Comparison of ENCODE assay signal across 1 cellular context in genomic region chr9:113056191-113057106, GRCh38.
TF ChIP-seq lines count a peak whose summit lies in the region.

ZFP37 (minus strand) TSS chr9:113056724; CDS start chr9:113056688, 36 bp downstream.

TF ChIP-seq in K562, 482 proteins besides CTCF, POLR2A, EP300 and RAD21 (continued from another document and continues in another):
- TF ChIP-seq E2F1 (CRISPR knock-in tag; IDR thresholded peaks at IDR 0.05) (no peak), ZNF121 (CRISPR knock-in tag; conservative IDR thresholded peaks at IDR 0.05) (no peak), SLC30A9 (CRISPR knock-in tag; IDR thresholded peaks at IDR 0.05) (no peak), WHSC1 (IDR thresholded peaks at IDR 0.05; ENCODE audit: low read length) (no peak), ZNF282 (CRISPR knock-in tag; IDR thresholded peaks at IDR 0.05) (no peak), NEUROD1 (IDR thresholded peaks at IDR 0.05; ENCODE audit: borderline replicate concordance, low read depth, low read length, partially characterized antibody) (no peak), ZNF707 (CRISPR knock-in tag; conservative IDR thresholded peaks at IDR 0.05) (no peak), RCOR1 (IDR thresholded peaks at IDR 0.05; ENCODE audit: borderline replicate concordance in 1 of 2, low read depth in 2 of 2, low read length in 2 of 2) (peak in 1 of 2 experiments; percentile 56; a peak in 1 of 4 replicates), CC2D1A (IDR thresholded peaks at IDR 0.05) (no peak), ZNF165 (CRISPR knock-in tag; IDR thresholded peaks at IDR 0.05; ENCODE audit: borderline replicate concordance) (no peak), PBX2 (CRISPR knock-in tag; IDR thresholded peaks at IDR 0.05; ENCODE audit: low read depth) (no peak), PBX2 (tag; conservative IDR thresholded peaks at IDR 0.05; ENCODE audit: low read depth) (no peak), SP1 (CRISPR knock-in tag; IDR thresholded peaks at IDR 0.05) (no peak), TAF15 (IDR thresholded peaks at IDR 0.05; ENCODE audit: low read depth, low read length) (no peak), ZNF384 (IDR thresholded peaks at IDR 0.05; ENCODE audit: low read depth, low read length) (no peak), ELF1 (tag; IDR thresholded peaks at IDR 0.05) (peak; percentile 66; the same call in 1 of the 2 replicates), ATF7 (IDR thresholded peaks at IDR 0.05) (peak; percentile 43; the same call in 1 of the 2 replicates), KDM1A (IDR thresholded peaks at IDR 0.05) (no peak), ZNF175 (CRISPR knock-in tag; IDR thresholded peaks at IDR 0.05; ENCODE audit: low read depth) (peak; percentile 78; the same call in 1 of the 2 replicates), MBD1 (CRISPR knock-in tag; IDR thresholded peaks at IDR 0.05) (no peak; the same call in 1 of the 2 replicates), SRF (CRISPR knock-in tag; IDR thresholded peaks at IDR 0.05) (no peak), C11orf30 (IDR thresholded peaks at IDR 0.05; ENCODE audit: low read depth) (no peak), NFIX (CRISPR knock-in tag; IDR thresholded peaks at IDR 0.05; ENCODE audit: low read depth) (no peak), PHF8 (IDR thresholded peaks at IDR 0.05; ENCODE audit: borderline replicate concordance, low read length) (peak; percentile 51; the same call in 1 of the 2 replicates), ZBTB43 (CRISPR knock-in tag; IDR thresholded peaks at IDR 0.05) (no peak), TRIM25 (IDR thresholded peaks at IDR 0.05; ENCODE audit: borderline replicate concordance) (no peak), ZNF354B (CRISPR knock-in tag; IDR thresholded peaks at IDR 0.05) (no peak), RBBP5 (IDR thresholded peaks at IDR 0.05; ENCODE audit: borderline replicate concordance, insufficient read depth, low read length, poor library complexity, severe bottlenecking) (no peak), ZFPM2 (CRISPR knock-in tag; IDR thresholded peaks at IDR 0.05) (no peak), HSF4 (CRISPR knock-in tag; IDR thresholded peaks at IDR 0.05; ENCODE audit: borderline replicate concordance) (no peak), NR1H2 (CRISPR knock-in tag; IDR thresholded peaks at IDR 0.05) (no peak), CCAR2 (IDR thresholded peaks at IDR 0.05; ENCODE audit: low read depth, low read length) (no peak), CBX8 (IDR thresholded peaks at IDR 0.05; ENCODE audit: borderline replicate concordance, extremely low read depth, low read depth, low read length, poor library complexity, severe bottlenecking) (no peak), HDAC3 (IDR thresholded peaks at IDR 0.05; ENCODE audit: borderline replicate concordance, partially characterized antibody) (no peak), UBTF (IDR thresholded peaks at IDR 0.05; ENCODE audit: borderline replicate concordance in 1 of 2, low read depth in 2 of 2, low read length in 2 of 2) (no peak), TEAD4 (IDR thresholded peaks at IDR 0.05; ENCODE audit: low read length) (no peak), TEAD4 (CRISPR knock-in tag; IDR thresholded peaks at IDR 0.05; ENCODE audit: borderline replicate concordance) (no peak), MECOM (CRISPR knock-in tag; IDR thresholded peaks at IDR 0.05) (no peak), CBX2 (IDR thresholded peaks at IDR 0.05; ENCODE audit: insufficient read depth, low read length, poor library complexity, severe bottlenecking) (no peak), KDM2B (CRISPR knock-in tag; IDR thresholded peaks at IDR 0.05) (no peak), HEY1 (CRISPR knock-in tag; IDR thresholded peaks at IDR 0.05; ENCODE audit: borderline replicate concordance) (no peak), VEZF1 (CRISPR knock-in tag; IDR thresholded peaks at IDR 0.05) (no peak; the same call in 1 of the 2 replicates), HMG20B (CRISPR knock-in tag; IDR thresholded peaks at IDR 0.05) (no peak), PHB2 (IDR thresholded peaks at IDR 0.05; ENCODE audit: low read depth) (0 out of 2 replicates have a peak, but pooled peaks have one; percentile 30), MEF2D (tag; conservative IDR thresholded peaks at IDR 0.05; ENCODE audit: low read depth) (no peak)
- TF ChIP-seq, protein P1, sequence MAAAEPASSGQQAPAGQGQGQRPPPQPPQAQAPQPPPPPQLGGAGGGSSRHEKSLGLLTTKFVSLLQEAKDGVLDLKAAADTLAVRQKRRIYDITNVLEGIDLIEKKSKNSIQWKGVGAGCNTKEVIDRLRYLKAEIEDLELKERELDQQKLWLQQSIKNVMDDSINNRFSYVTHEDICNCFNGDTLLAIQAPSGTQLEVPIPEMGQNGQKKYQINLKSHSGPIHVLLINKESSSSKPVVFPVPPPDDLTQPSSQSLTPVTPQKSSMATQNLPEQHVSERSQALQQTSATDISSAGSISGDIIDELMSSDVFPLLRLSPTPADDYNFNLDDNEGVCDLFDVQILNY (CRISPR knock-in tag; IDR thresholded peaks at IDR 0.05) = no peak
- TF ChIP-seq, protein P2, sequence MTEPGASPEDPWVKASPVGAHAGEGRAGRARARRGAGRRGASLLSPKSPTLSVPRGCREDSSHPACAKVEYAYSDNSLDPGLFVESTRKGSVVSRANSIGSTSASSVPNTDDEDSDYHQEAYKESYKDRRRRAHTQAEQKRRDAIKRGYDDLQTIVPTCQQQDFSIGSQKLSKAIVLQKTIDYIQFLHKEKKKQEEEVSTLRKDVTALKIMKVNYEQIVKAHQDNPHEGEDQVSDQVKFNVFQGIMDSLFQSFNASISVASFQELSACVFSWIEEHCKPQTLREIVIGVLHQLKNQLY (CRISPR knock-in tag; conservative IDR thresholded peaks at IDR 0.05) = no peak
- TF ChIP-seq, protein P3, sequence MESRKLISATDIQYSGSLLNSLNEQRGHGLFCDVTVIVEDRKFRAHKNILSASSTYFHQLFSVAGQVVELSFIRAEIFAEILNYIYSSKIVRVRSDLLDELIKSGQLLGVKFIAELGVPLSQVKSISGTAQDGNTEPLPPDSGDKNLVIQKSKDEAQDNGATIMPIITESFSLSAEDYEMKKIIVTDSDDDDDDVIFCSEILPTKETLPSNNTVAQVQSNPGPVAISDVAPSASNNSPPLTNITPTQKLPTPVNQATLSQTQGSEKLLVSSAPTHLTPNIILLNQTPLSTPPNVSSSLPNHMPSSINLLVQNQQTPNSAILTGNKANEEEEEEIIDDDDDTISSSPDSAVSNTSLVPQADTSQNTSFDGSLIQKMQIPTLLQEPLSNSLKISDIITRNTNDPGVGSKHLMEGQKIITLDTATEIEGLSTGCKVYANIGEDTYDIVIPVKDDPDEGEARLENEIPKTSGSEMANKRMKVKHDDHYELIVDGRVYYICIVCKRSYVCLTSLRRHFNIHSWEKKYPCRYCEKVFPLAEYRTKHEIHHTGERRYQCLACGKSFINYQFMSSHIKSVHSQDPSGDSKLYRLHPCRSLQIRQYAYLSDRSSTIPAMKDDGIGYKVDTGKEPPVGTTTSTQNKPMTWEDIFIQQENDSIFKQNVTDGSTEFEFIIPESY (CRISPR knock-in tag; IDR thresholded peaks at IDR 0.05) = no peak
- TF ChIP-seq, protein P4, sequence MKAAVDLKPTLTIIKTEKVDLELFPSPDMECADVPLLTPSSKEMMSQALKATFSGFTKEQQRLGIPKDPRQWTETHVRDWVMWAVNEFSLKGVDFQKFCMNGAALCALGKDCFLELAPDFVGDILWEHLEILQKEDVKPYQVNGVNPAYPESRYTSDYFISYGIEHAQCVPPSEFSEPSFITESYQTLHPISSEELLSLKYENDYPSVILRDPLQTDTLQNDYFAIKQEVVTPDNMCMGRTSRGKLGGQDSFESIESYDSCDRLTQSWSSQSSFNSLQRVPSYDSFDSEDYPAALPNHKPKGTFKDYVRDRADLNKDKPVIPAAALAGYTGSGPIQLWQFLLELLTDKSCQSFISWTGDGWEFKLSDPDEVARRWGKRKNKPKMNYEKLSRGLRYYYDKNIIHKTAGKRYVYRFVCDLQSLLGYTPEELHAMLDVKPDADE (conservative IDR thresholded peaks at IDR 0.05; ENCODE audit: control insufficient read depth, low read depth, low read length) = peak; percentile 93
